Comparison of ENCODE assay signal across 12 cellular contexts in genomic region chr5:132473608-132474007, GRCh38. TPM values are rescaled to one million over a fixed set of nuclear protein-coding genes. Genes with fewer than 3 reads are reported as not detected.
DNase-seq lines count a peak whose midpoint lies in the region; ATAC-seq, FAIRE-seq and TF ChIP-seq lines count a peak whose summit lies in the region.
"Had no signal": no experiment of that assay in that cellular context is flagged by ENCODE, and none has a peak within 500 bp of the region (broad histone marks: within the 10 kb centered on the region; RNA-seq: fewer than 3 reads in every experiment).

No MANE protein-coding gene starts in this region.

- peak overlapping the region; percentile 55 to 98 (median 84); a peak in 21 of 22 replicates for H3K4me2 ChIP-seq in BLaER1 treated with 17β-estradiol and CSF1 and Interleukin-3, amounts not matched to agents 10 nM and 100 nM
- H3K4me2 ChIP-seq in GM12878 (ENCODE audit: control insufficient read depth, insufficient read depth) = no peak overlapping the region

- H3K36me3 Mint-ChIP-seq in Calu3 (ENCODE audit: insufficient read depth, unreplicated experiment) = peaks cover 6% of the 10 kb centered on the region

- peak; percentile 30 for DNase-seq in RWPE2 (ENCODE audit: low spot score)
- DNase-seq in GM12878 (ENCODE audit: low read depth, low spot score) = no peak
- peak; percentile 20 for DNase-seq in omental fat pad (ENCODE audit: low spot score)
- DNase-seq in GM13977 (ENCODE audit: low spot score) = no peak
- no peak for DNase-seq in Calu3
- no peak for DNase-seq in DMS153 (lab: John Stamatoyannopoulos, UW)
- DNase-seq: NCI-H748 treated with DMSO at 0.1 percent for 48 hours, nephron progenitor cell, SIG-M5, WERI-Rb-1 had no signal

- H4K20me1 ChIP-seq in BLaER1 treated with 17β-estradiol and CSF1 and Interleukin-3, amounts not matched to agents 10 nM and 100 nM = peaks cover 0 to under 1% (median 0%) of the 10 kb centered on the region in 11 experiments; a peak in 2 of 22 replicates
- no peaks in the 10 kb centered on the region for H4K20me1 ChIP-seq in GM12878 (ENCODE audit: control insufficient read depth, insufficient read depth)

- peaks cover 0 to 21% (median 0%) of the 10 kb centered on the region in 11 experiments; a peak in 6 of 22 replicates for H3K36me3 ChIP-seq in BLaER1 treated with 17β-estradiol and CSF1 and Interleukin-3, amounts not matched to agents 10 nM and 100 nM
- H3K36me3 ChIP-seq in RWPE2 (ENCODE audit: low read depth) (no peaks in the 10 kb centered on the region), GM12878 (ENCODE audit: control insufficient read depth in 2 of 2, insufficient read depth in 2 of 2, low read length in 1 of 2) (peaks cover 0 to 6% of the 10 kb centered on the region in 2 experiments; a peak in 3 of 4 replicates)
- H3K36me3 ChIP-seq: WERI-Rb-1 had no signal

- WGBS in GM12878 (ENCODE audit: insufficient coverage, insufficient replicate concordance, low lambda C conversion rate, missing lambda C conversion rate) = 96% methylated on average over 1 of the region's 1 CpG

- no peak overlapping the region for H2AFZ ChIP-seq in GM12878 (ENCODE audit: control insufficient read depth, low read depth, low read length)

- no peak for ATAC-seq in RWPE2 (ENCODE audit: low read depth)
- no peak for ATAC-seq in GM12878
- no peak for ATAC-seq in omental fat pad (ENCODE audit: low FRiP score)
- ATAC-seq in HG03196 (IDR thresholded peaks at IDR 0.05; ENCODE audit: unreplicated experiment) = no peak

- H3K9me3 ChIP-seq in BLaER1 treated with 17β-estradiol and CSF1 and Interleukin-3, amounts not matched to agents 10 nM and 100 nM (replicated peaks in 1 of 11) = peaks cover 0 to 7% (median 0%) of the 10 kb centered on the region in 11 experiments; a peak in 2 of 22 replicates
- H3K9me3 ChIP-seq in RWPE2 (ENCODE audit: severe bottlenecking) (no peaks in the 10 kb centered on the region), GM12878 (replicated peaks; ENCODE audit: control insufficient read depth, insufficient read depth, low read length) (no peaks in the 10 kb centered on the region)

- TF ChIP-seq POLR2A in GM12878 (IDR thresholded peaks at IDR 0.05; ENCODE audit: low read depth, low read length) = no peak

- TF ChIP-seq CTCF in RWPE2 (IDR thresholded peaks at IDR 0.05; ENCODE audit: poor library complexity, severe bottlenecking) (no peak), GM12878 (IDR thresholded peaks at IDR 0.05 in 2 of 3, conservative IDR thresholded peaks at IDR 0.05 in 1 of 3; ENCODE audit: control insufficient read depth in 2 of 3, extremely low read depth in 1 of 3, insufficient read depth in 1 of 3, low read depth in 3 of 3, low read length in 3 of 3) (no peak), omental fat pad (IDR thresholded peaks at IDR 0.05) (no peak), GM13977 (IDR thresholded peaks at IDR 0.05; ENCODE audit: extremely low read depth, insufficient read depth, missing control alignments) (no peak), Calu3 (IDR thresholded peaks at IDR 0.05; ENCODE audit: unreplicated experiment) (no peak)

- H3K9ac ChIP-seq in BLaER1 treated with 17β-estradiol and CSF1 and Interleukin-3, amounts not matched to agents 10 nM and 100 nM = peak overlapping the region in 5 of 11 experiments; percentile 9 to 66 (median 46); a peak in 7 of 22 replicates
- no peak overlapping the region for H3K9ac ChIP-seq in GM12878 (ENCODE audit: control insufficient read depth, insufficient read depth, low read length)

- no peaks in the 10 kb centered on the region for H3K9me3 Mint-ChIP-seq in Calu3 (ENCODE audit: low read depth, unreplicated experiment)

- peaks cover 57 to 99% (median 98%) of the 10 kb centered on the region in 10 experiments for H3K4me1 ChIP-seq in BLaER1 treated with 17β-estradiol and CSF1 and Interleukin-3, amounts not matched to agents 10 nM and 100 nM
- peaks cover 3% of the 10 kb centered on the region for H3K4me1 ChIP-seq in RWPE2 (ENCODE audit: insufficient read depth, poor library complexity, severe bottlenecking)
- peaks cover 37% of the 10 kb centered on the region for H3K4me1 ChIP-seq in GM12878 (ENCODE audit: control insufficient read depth, insufficient read depth, low read length)

- H3K27me3 ChIP-seq in BLaER1 treated with 17β-estradiol and CSF1 and Interleukin-3, amounts not matched to agents 10 nM and 100 nM = no peaks in the 10 kb centered on the region
- H3K27me3 ChIP-seq in RWPE2 (ENCODE audit: insufficient read depth, poor library complexity, severe bottlenecking) (no peaks in the 10 kb centered on the region), GM12878 (replicated peaks in 1 of 2; ENCODE audit: control insufficient read depth in 2 of 2, insufficient read depth in 2 of 2, low read length in 1 of 2) (no peaks in the 10 kb centered on the region)

- RAD21 ChIA-PET in GM12878 (lab: Charles Lee; ENCODE audit: unreplicated experiment) = interaction anchor here (1.9 kb wide), 1 partner anchor 13 kb away, joined by 8 read pairs; no protein-coding TSS in a partner anchor

- BruUV-seq in GM12878 (replicated peaks; lab: Mats Ljungman, UMichigan) (no TSS peak), Calu3 (replicated peaks; lab: Mats Ljungman, UMichigan) (no TSS peak)

- SMC1A ChIA-PET in GM12878 (lab: Charles Lee; ENCODE audit: uncharacterized antibody, unreplicated experiment) = interaction anchor here (0.8 to 15.9 kb wide), 8 partner anchors 9 to 86 kb away, joined by 3 to 300 read pairs (median 4); no protein-coding TSS in a partner anchor

- in situ Hi-C loops in GM12878 (cut with MboI) = loop anchor here (5.0 kb wide), 1 partner anchor 51 kb away; no protein-coding TSS in a partner anchor
- in situ Hi-C loops in GM13977 (cut with MboI; ENCODE audit: low pct_unique_long_range_greater_than_20kb, low sequenced_read_pairs, unreplicated experiment) = loop anchor here (10.0 kb wide), 1 partner anchor 49 kb away; no protein-coding TSS in a partner anchor

- H3K4me3 Mint-ChIP-seq in Calu3 (ENCODE audit: low read depth, unreplicated experiment) = no peak overlapping the region
- H3K4me3 Mint-ChIP-seq: nephron progenitor cell had no signal

- no peak overlapping the region for H3K27ac Mint-ChIP-seq in Calu3 (ENCODE audit: unreplicated experiment)
- H3K27ac Mint-ChIP-seq: nephron progenitor cell had no signal

- intact Hi-C loops in GM12878 (cut with micrococcal nuclease; ENCODE audit: unreplicated experiment) = no loop called here
- intact Hi-C loops in Calu3 (cut with micrococcal nuclease; ENCODE audit: unreplicated experiment) = no loop called here

- no peaks in the 10 kb centered on the region for H3K27me3 Mint-ChIP-seq in Calu3 (ENCODE audit: unreplicated experiment)

- H3K27ac ChIP-seq in BLaER1 treated with 17β-estradiol and CSF1 and Interleukin-3, amounts not matched to agents 10 nM and 100 nM = peak overlapping the region in 9 of 11 experiments; percentile 49 to 100 (median 98); a peak in 17 of 22 replicates
- H3K27ac ChIP-seq in RWPE2 (ENCODE audit: poor library complexity, severe bottlenecking) (no peak overlapping the region), GM12878 (ENCODE audit: control insufficient read depth, insufficient read depth) (peak overlapping the region; percentile 68; the same call in 1 of the 2 replicates)
- H3K27ac ChIP-seq: WERI-Rb-1 had no signal

- no peak overlapping the region for H3K4me3 ChIP-seq in BLaER1 treated with 17β-estradiol and CSF1 and Interleukin-3, amounts not matched to agents 10 nM and 100 nM
- no peak overlapping the region for H3K4me3 ChIP-seq in RWPE2 (ENCODE audit: severe bottlenecking)
- no peak overlapping the region for H3K4me3 ChIP-seq in GM12878

- no peak for TF ChIP-seq RAD21 in GM12878 (IDR thresholded peaks at IDR 0.05; ENCODE audit: insufficient read depth, low read depth, low read length)

- H3K79me2 ChIP-seq in GM12878 (ENCODE audit: control insufficient read depth, insufficient read depth, low read length) = no peaks in the 10 kb centered on the region; the same call in 1 of the 2 replicates

- peaks cover 61% of the 10 kb centered on the region for H3K4me1 Mint-ChIP-seq in Calu3 (ENCODE audit: low read depth, unreplicated experiment)

- POLR2A ChIA-PET in GM12878 (lab: Charles Lee) = interaction anchor here (0.6 to 16.7 kb wide), 8 partner anchors 10 to 563 kb away, joined by 3 to 178 read pairs (median 4); partner anchors contain the start of gene IRF1

- CTCF ChIA-PET in GM12878 (lab: Yijun Ruan, JAX) (interaction anchor here (0.7 to 12.8 kb wide), 5 partner anchors 14 to 46 kb away, joined by 3 to 139 read pairs (median 5); no protein-coding TSS in a partner anchor), Calu3 (lab: Charles Lee) (interaction anchor here (0.6 kb wide), 2 partner anchors 11 to 83 kb away, joined by 3 to 4 read pairs; partner anchors contain the start of gene RAD50)

- no peak for FAIRE-seq in GM12878 (lab: Jason Lieb, UNC)

- no peak for TF ChIP-seq EP300 in GM12878 (IDR thresholded peaks at IDR 0.05; ENCODE audit: borderline replicate concordance in 1 of 2, control insufficient read depth in 1 of 2, low read depth in 2 of 2, low read length in 2 of 2)

TF ChIP-seq in GM12878, 131 proteins besides CTCF, POLR2A, EP300 and RAD21 (continues in another document):
- TF ChIP-seq TCF7 (IDR thresholded peaks at IDR 0.05; ENCODE audit: borderline replicate concordance) (no peak), SIN3A (IDR thresholded peaks at IDR 0.05; ENCODE audit: low read depth, low read length) (no peak), WRNIP1 (IDR thresholded peaks at IDR 0.05; ENCODE audit: borderline replicate concordance, low read depth, low read length) (no peak), NR2C2 (IDR thresholded peaks at IDR 0.05; ENCODE audit: borderline replicate concordance, control insufficient read depth, insufficient read length, low read depth) (no peak), PML (IDR thresholded peaks at IDR 0.05; ENCODE audit: low read length) (no peak)

RNA-seq across cellular contexts. Expression of gene IRF1, which starts 17.0 kb away (rescaled TPM):
- 216 and 219 TPM in 2 replicates for total RNA-seq in GM12878 (2013; cell fraction: nucleolus; rRNA removed)
- total RNA-seq in GM12878 (2014; rRNA removed) = 29.9 and 30.5 TPM in 2 replicates
- 41.9 and 45.3 TPM in 2 replicates for total RNA-seq in GM12878 (2014; rRNA removed; fragmentation: Illumina TruSeq; extraction: Trizol)
- 68.0 and 74.1 TPM in 2 replicates for total RNA-seq in GM12878 (2021)
- polyA plus RNA-seq in GM12878 (2011; ENCODE audit: low read depth) = 19.0 TPM
- 37.5 and 50.7 TPM in 2 replicates for polyA plus RNA-seq in GM12878 (2011; rRNA removed)
- polyA plus RNA-seq in GM12878 (2011; cell fraction: cytosol; rRNA removed) = 60.7 and 77.3 TPM in 2 replicates
- polyA plus RNA-seq in GM12878 (2011; cell fraction: nucleus; rRNA removed) = 156 and 160 TPM in 2 replicates
- 32.8 and 47.6 TPM in 2 replicates for polyA plus RNA-seq in GM12878 (2012)
- 45.9 and 48.6 TPM in 2 replicates for polyA plus RNA-seq in GM12878 (2014; fragmentation: Illumina TruSeq; extraction: Trizol)
- polyA plus RNA-seq in GM12878 (2014; fragmentation: Nextera tagmentation; extraction: Ambion mirVana) = 10 to 100 TPM in 1 of 2 experiments, 1 to 10 TPM in 1; 6.9 to 14.0 TPM
- 55.9 and 56.1 TPM in 2 replicates for polyA plus RNA-seq in GM12878 (2014; rRNA removed)
- polyA plus RNA-seq in GM12878 (2016; fragmentation: Nextera tagmentation; extraction: Ambion mirVana) = 10 to 100 TPM; 62.1 to 65.0 TPM
- polyA minus RNA-seq in GM12878 (2011; rRNA and poly(A)+ RNA removed) = 171 and 202 TPM in 2 replicates
- 47.0 and 51.0 TPM in 2 replicates for polyA minus RNA-seq in GM12878 (2011; cell fraction: cytosol; rRNA and poly(A)+ RNA removed)
- polyA minus RNA-seq in GM12878 (2011; cell fraction: nucleus; rRNA and poly(A)+ RNA removed) = 234 and 331 TPM in 2 replicates
- total RNA-seq in omental fat pad = 100 to 1,000 TPM in 3 of 4 donors, 10 to 100 TPM in 1; 23.5 to 172 (median 133) TPM
- total RNA-seq in Calu3 (2022) = 64.0 and 82.4 TPM in 2 replicates

Comparison
In these comparisons a context has a peak if more than half of its experiments do, and no peak if none do; other contexts are left out.
1. DNase-seq: peak in RWPE2 (single experiment) and omental fat pad (single experiment); none in GM12878 (single experiment), GM13977 (single experiment), Calu3 (single experiment) and DMS153 (single experiment).